Comparison of ENCODE assay signal across 36 cellular contexts in genomic region chr7:98151884-98152283, GRCh38. TPM values are rescaled to one million over a fixed set of nuclear protein-coding genes. Genes with fewer than 3 reads are reported as not detected.
"Had no signal": no experiment of that assay in that cellular context is flagged by ENCODE, and none has a peak within 500 bp of the region (broad histone marks: within the 10 kb centered on the region; RNA-seq: fewer than 3 reads in every experiment).

No MANE protein-coding gene starts in this region.

- H2AFZ ChIP-seq: hepatocyte had no signal

- H3K4me1 Mint-ChIP-seq: activated T-helper 17 cell treated with anti-CD3 and anti-CD28 coated beads, Interleukin-2, amount 50 U/mL, for 72 hours had no signal

- H3K27me3 Mint-ChIP-seq: activated CD8-positive, alpha-beta T cell treated with anti-CD3 and anti-CD28 coated beads for 36 hours; activated naive CD8-positive, alpha-beta T cell; activated T-helper 17 cell treated with anti-CD3 and anti-CD28 coated beads, Interleukin-2, amount 50 U/mL, for 72 hours; central memory CD8-positive, alpha-beta T cell; effector memory CD8-positive, alpha-beta T cell; T-helper 17 cell had no signal

- FAIRE-seq: astrocyte, bronchial epithelial cell, endometrium had no signal

- H3K9me3 Mint-ChIP-seq: activated CD8-positive, alpha-beta T cell treated with anti-CD3 and anti-CD28 coated beads for 36 hours; activated T-cell treated with anti-CD3 and anti-CD28 coated beads, Interleukin-2, amount 50 U/mL, for 4 hours; activated T-helper 17 cell treated with anti-CD3 and anti-CD28 coated beads, Interleukin-2, amount 50 U/mL, for 72 hours; central memory CD8-positive, alpha-beta T cell; dendritic cell treated with granulocyte-macrophage colony-stimulating factor and Interleukin-4, amounts not matched to agents 40 ng/mL and 50 ng/mL, for 4 days; effector memory CD8-positive, alpha-beta T cell; T-helper 2 cell treated with Interferon-gamma antibody and Interleukin-4, amounts not matched to agents 5 μg/mL and 100 μg/mL, for 36 hours had no signal

- H3K27me3 ChIP-seq: brain microvascular endothelial cell, dorsolateral prefrontal cortex, esophagus squamous epithelium, gastroesophageal sphincter, hepatocyte had no signal

- H3K27ac Mint-ChIP-seq: activated CD8-positive, alpha-beta T cell treated with anti-CD3 and anti-CD28 coated beads for 36 hours; activated naive CD8-positive, alpha-beta T cell; activated T-helper 17 cell treated with anti-CD3 and anti-CD28 coated beads, Interleukin-2, amount 50 U/mL, for 72 hours; dendritic cell treated with granulocyte-macrophage colony-stimulating factor and Interleukin-4, amounts not matched to agents 40 ng/mL and 50 ng/mL, for 4 days; T-helper 2 cell treated with Interferon-gamma antibody and Interleukin-4, amounts not matched to agents 5 μg/mL and 100 μg/mL, for 36 hours had no signal

- H3K4me2 ChIP-seq: hepatocyte had no signal

- H3K9me3 ChIP-seq: esophagus squamous epithelium, gastroesophageal sphincter, heart right ventricle had no signal

- DNase-seq: activated CD4-positive, alpha-beta T cell treated with anti-CD3 and anti-CD28 coated beads for 1 hour; activated CD4-positive, alpha-beta T cell treated with anti-CD3 and anti-CD28 coated beads for 48 hours; activated CD4-positive, alpha-beta T cell treated with anti-CD3 and anti-CD28 coated beads, Interleukin-2, amount 50 U/mL, for 1 hour; activated CD4-positive, alpha-beta T cell treated with anti-CD3 and anti-CD28 coated beads, Interleukin-2, amount 50 U/mL, for 48 hours; activated CD8-positive, alpha-beta memory T cell treated with anti-CD3 and anti-CD28 coated beads for 24 hours; activated CD8-positive, alpha-beta T cell treated with anti-CD3 and anti-CD28 coated beads for 36 hours; activated effector memory CD4-positive, alpha-beta T cell treated with Interleukin-2 at 50 U/mL for 16 hours; activated gamma-delta T cell treated with Interleukin-2 at 50 U/mL for 16 hours; activated naive CD4-positive, alpha-beta T cell treated with anti-CD3 and anti-CD28 coated beads, Interleukin-2, amount 50 U/mL, for 16 hours; activated naive CD4-positive, alpha-beta T cell treated with Interleukin-2 at 50 U/mL for 16 hours; activated T-cell treated with anti-CD3 and anti-CD28 coated beads, Interleukin-2, amount 50 U/mL, for 4 hours; amniotic stem cell; anterior cingulate cortex; brain microvascular endothelial cell; dorsolateral prefrontal cortex; effector memory CD8-positive, alpha-beta T cell; esophagus squamous epithelium; foreskin melanocyte; heart right ventricle; T-helper 1 cell; T-helper 17 cell; T1000 had no signal

- H3K27ac ChIP-seq: brain microvascular endothelial cell, coronary artery, dorsolateral prefrontal cortex, epithelial cell of prostate, esophagus squamous epithelium, gastroesophageal sphincter, heart right ventricle, hepatocyte had no signal

- H3K4me1 ChIP-seq: esophagus squamous epithelium, gastroesophageal sphincter, heart right ventricle had no signal

- H3K4me3 Mint-ChIP-seq: activated CD8-positive, alpha-beta T cell treated with anti-CD3 and anti-CD28 coated beads for 36 hours; activated naive CD8-positive, alpha-beta T cell; activated T-cell treated with anti-CD3 and anti-CD28 coated beads, Interleukin-2, amount 50 U/mL, for 4 hours; activated T-helper 17 cell treated with anti-CD3 and anti-CD28 coated beads, Interleukin-2, amount 50 U/mL, for 72 hours; central memory CD8-positive, alpha-beta T cell; dendritic cell treated with granulocyte-macrophage colony-stimulating factor and Interleukin-4, amounts not matched to agents 40 ng/mL and 50 ng/mL, for 4 days; effector memory CD8-positive, alpha-beta T cell; T-helper 17 cell; T-helper 2 cell treated with Interferon-gamma antibody and Interleukin-4, amounts not matched to agents 5 μg/mL and 100 μg/mL, for 36 hours had no signal

- H3K4me3 ChIP-seq: coronary artery, dorsolateral prefrontal cortex, esophagus squamous epithelium, gastroesophageal sphincter, heart right ventricle, hepatocyte had no signal

RNA-seq across cellular contexts. Expression of gene BHLHA15, which starts 59.4 kb away (rescaled TPM):
- total RNA-seq: activated T-helper 17 cell treated with anti-CD3 and anti-CD28 coated beads, Interleukin-2, amount 50 U/mL, for 72 hours; cardiac septum; heart right ventricle; T-helper 17 cell had no signal
- polyA plus RNA-seq: fibroblast of lung had no signal
